Comparison of ENCODE assay signal across 39 cellular contexts in the genomic region with DNA sequence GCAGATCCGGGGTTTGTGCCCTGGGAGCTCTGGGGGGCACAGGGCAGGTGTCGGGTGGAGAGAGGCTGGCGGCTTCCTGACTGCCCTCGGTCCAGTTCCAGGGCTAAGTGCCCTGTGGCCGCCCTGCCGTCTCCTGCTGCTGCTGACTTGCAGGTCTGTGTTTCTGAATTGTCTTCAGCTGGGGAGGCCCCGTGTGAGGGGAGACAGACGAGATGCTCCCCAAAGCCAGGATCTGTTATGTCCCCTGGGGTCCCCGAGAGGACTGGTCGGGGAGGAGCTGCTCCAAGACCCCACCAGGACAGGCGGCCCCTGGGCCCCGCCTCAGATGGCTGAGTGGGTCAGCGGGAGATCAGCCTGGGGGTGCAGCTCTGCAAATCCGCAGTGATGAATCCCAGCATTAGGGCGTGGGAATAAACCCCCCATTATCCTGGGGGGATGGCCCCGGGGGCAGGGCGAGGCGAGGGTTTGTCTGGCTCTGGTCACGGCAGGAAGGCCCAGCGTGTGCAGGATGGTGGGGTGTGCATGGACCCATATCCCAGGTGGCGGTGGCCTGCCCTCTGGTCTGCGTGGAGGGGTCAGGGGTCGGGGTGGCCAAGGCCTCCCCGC. TPM values are rescaled to one million over a fixed set of nuclear protein-coding genes. Genes with fewer than 3 reads are reported as not detected.
DNase-seq lines count a peak whose midpoint lies in the region; ATAC-seq and TF ChIP-seq lines count a peak whose summit lies in the region.
"Had no signal": no experiment of that assay in that cellular context is flagged by ENCODE, and none has a peak within 500 bp of the region (broad histone marks: within the 10 kb centered on the region; RNA-seq: fewer than 3 reads in every experiment).

No MANE protein-coding gene starts in this region.

- H3K27ac Mint-ChIP-seq in activated naive CD4-positive, alpha-beta T cell treated with anti-CD3 and anti-CD28 coated beads, Interleukin-2, amount 50 U/mL, for 24 hours = no peak overlapping the region
- no peak overlapping the region for H3K27ac Mint-ChIP-seq in activated naive CD4-positive, alpha-beta T cell treated with anti-CD3 and anti-CD28 coated beads, Interleukin-2, amount 10 ng/mL, durations not matched to agents 7 days and 5 days
- H3K27ac Mint-ChIP-seq: B cell; CD4-positive, alpha-beta T cell; CD4-positive, CD25-positive, alpha-beta regulatory T cell; CD8-positive, alpha-beta memory T cell; CD8-positive, alpha-beta T cell had no signal

- WGBS in neuronal stem cell (ENCODE audit: extremely low coverage in 2 of 2, insufficient read length in 2 of 2, insufficient replicate concordance in 1 of 2), 2 donors = no CpG with 5 or more reads among the region's 24 CpGs

- peaks cover 6% of the 10 kb centered on the region for H3K79me1 ChIP-seq in neuronal stem cell (ENCODE audit: low read depth, low read length)

- H2BK15ac ChIP-seq in neuronal stem cell (ENCODE audit: low read length) = no peak overlapping the region

- H3K4me1 Mint-ChIP-seq in activated naive CD4-positive, alpha-beta T cell treated with anti-CD3 and anti-CD28 coated beads, Interleukin-2, amount 50 U/mL, for 24 hours = no peaks in the 10 kb centered on the region
- peaks cover 4% of the 10 kb centered on the region for H3K4me1 Mint-ChIP-seq in activated naive CD4-positive, alpha-beta T cell treated with anti-CD3 and anti-CD28 coated beads, Interleukin-2, amount 10 ng/mL, durations not matched to agents 7 days and 5 days
- H3K4me1 Mint-ChIP-seq: CD14-positive monocyte had no signal

- H3K4me3 Mint-ChIP-seq in activated naive CD4-positive, alpha-beta T cell treated with anti-CD3 and anti-CD28 coated beads, Interleukin-2, amount 50 U/mL, for 24 hours = peak overlapping the region; percentile 33
- H3K4me3 Mint-ChIP-seq in activated naive CD4-positive, alpha-beta T cell treated with anti-CD3 and anti-CD28 coated beads, Interleukin-2, amount 10 ng/mL, durations not matched to agents 7 days and 5 days = no peak overlapping the region
- H3K4me3 Mint-ChIP-seq: B cell; CD14-positive monocyte; CD8-positive, alpha-beta T cell had no signal

- H3K36me3 ChIP-seq in NT2/D1 (ENCODE audit: insufficient read depth, insufficient read length, low read length) (no peaks in the 10 kb centered on the region), neuronal stem cell (replicated peaks in 1 of 2; ENCODE audit: control insufficient read depth in 2 of 2, insufficient read depth in 2 of 2, low read length in 2 of 2) (no peaks in the 10 kb centered on the region), osteoblast (ENCODE audit: insufficient read depth, low read length) (no peaks in the 10 kb centered on the region)
- H3K36me3 ChIP-seq: BE2C; BLaER1; BLaER1 treated with 17β-estradiol and CSF1 and Interleukin-3, amounts not matched to agents 10 nM and 100 nM had no signal

- H3K9ac ChIP-seq in NT2/D1 (ENCODE audit: insufficient read length, low read depth) = peak overlapping the region; percentile 5
- H3K9ac ChIP-seq in neuronal stem cell (ENCODE audit: low read depth, low read length, poor library complexity) = no peak overlapping the region
- H3K9ac ChIP-seq: BLaER1; BLaER1 treated with 17β-estradiol and CSF1 and Interleukin-3, amounts not matched to agents 10 nM and 100 nM had no signal

- H2BK120ac ChIP-seq in neuronal stem cell (ENCODE audit: low read depth, low read length) = no peak overlapping the region

- TF ChIP-seq CTCF in osteoblast (IDR thresholded peaks at IDR 0.05; ENCODE audit: extremely low read depth, low read depth, low read length) = no peak

- H3K36me3 Mint-ChIP-seq in activated naive CD4-positive, alpha-beta T cell treated with anti-CD3 and anti-CD28 coated beads, Interleukin-2, amount 50 U/mL, for 24 hours = no peaks in the 10 kb centered on the region
- H3K36me3 Mint-ChIP-seq in activated naive CD4-positive, alpha-beta T cell treated with anti-CD3 and anti-CD28 coated beads, Interleukin-2, amount 10 ng/mL, durations not matched to agents 7 days and 5 days = no peaks in the 10 kb centered on the region
- H3K36me3 Mint-ChIP-seq: CD14-positive monocyte; CD4-positive, alpha-beta memory T cell; CD4-positive, CD25-positive, alpha-beta regulatory T cell; CD8-positive, alpha-beta memory T cell; CD8-positive, alpha-beta T cell had no signal

- DNase-seq in activated naive CD4-positive, alpha-beta T cell treated with anti-CD3 and anti-CD28 coated beads, Interleukin-2, amount 10 ng/mL, durations not matched to agents 7 days and 5 days = no peak
- DNase-seq in NT2/D1 (ENCODE audit: low read depth, low spot score) = no peak
- no peak for DNase-seq in neuronal stem cell (ENCODE audit: low spot score)
- peak; percentile 79 for DNase-seq in osteoblast (ENCODE audit: insufficient read length, low spot score, missing footprints)
- DNase-seq in OCI-M2 (lab: John Stamatoyannopoulos, UW; ENCODE audit: unreplicated experiment) = no peak
- DNase-seq: 8988T; ACHN; AML-193; BE2C; C1 segment of cervical spinal cord; Caco-2; Calu3; CD4-positive, alpha-beta memory T cell; CD4-positive, alpha-beta T cell; CD4-positive, CD25-positive, alpha-beta regulatory T cell; CD8-positive, alpha-beta memory T cell; CD8-positive, alpha-beta T cell; COR-L47; DMS 273 treated with DMSO at 0.1 percent for 48 hours; DMS153; DMS53; DMS79; DMS79 treated with DMSO at 0.1 percent for 48 hours; DND-41; EL had no signal

- no peak overlapping the region for H2BK12ac ChIP-seq in neuronal stem cell (ENCODE audit: low read length)

- H3K14ac ChIP-seq in neuronal stem cell (ENCODE audit: low read length) = no peak overlapping the region

- H4K20me1 ChIP-seq in osteoblast (ENCODE audit: insufficient read depth, low read length) = peaks cover 8% of the 10 kb centered on the region

- H3K27me3 ChIP-seq in NT2/D1 (ENCODE audit: insufficient read depth, insufficient read length) (peaks cover 50% of the 10 kb centered on the region), neuronal stem cell (ENCODE audit: control insufficient read depth in 3 of 3, insufficient read depth in 3 of 3, low read depth in 1 of 3, low read length in 3 of 3) (peaks cover 16 to 71% (median 34%) of the 10 kb centered on the region in 3 experiments), osteoblast (ENCODE audit: insufficient read depth, low read length) (peaks cover 12% of the 10 kb centered on the region)
- H3K27me3 ChIP-seq: BE2C had no signal

- H2BK5ac ChIP-seq in neuronal stem cell (ENCODE audit: low read length) = no peak overlapping the region

- H3K27ac ChIP-seq in neuronal stem cell (replicated peaks; ENCODE audit: low read length) (no peak overlapping the region), osteoblast (ENCODE audit: low read depth, low read length) (no peak overlapping the region)
- H3K27ac ChIP-seq: 22Rv1; A549; BLaER1; BLaER1 treated with 17β-estradiol and CSF1 and Interleukin-3, amounts not matched to agents 10 nM and 100 nM; C4-2B had no signal

- H3K4me2 ChIP-seq in neuronal stem cell (ENCODE audit: insufficient read depth, low read length, poor library complexity, severe bottlenecking) = no peak overlapping the region
- no peak overlapping the region for H3K4me2 ChIP-seq in osteoblast (ENCODE audit: insufficient read depth, low read length)
- H3K4me2 ChIP-seq: A549 had no signal

- H3K9me3 Mint-ChIP-seq in activated naive CD4-positive, alpha-beta T cell treated with anti-CD3 and anti-CD28 coated beads, Interleukin-2, amount 50 U/mL, for 24 hours = no peaks in the 10 kb centered on the region
- H3K9me3 Mint-ChIP-seq in activated naive CD4-positive, alpha-beta T cell treated with anti-CD3 and anti-CD28 coated beads, Interleukin-2, amount 10 ng/mL, durations not matched to agents 7 days and 5 days = no peaks in the 10 kb centered on the region
- H3K9me3 Mint-ChIP-seq: CD4-positive, alpha-beta memory T cell; CD4-positive, alpha-beta T cell; CD4-positive, CD25-positive, alpha-beta regulatory T cell; CD8-positive, alpha-beta memory T cell; CD8-positive, alpha-beta T cell had no signal

- ATAC-seq in GM19351 (IDR thresholded peaks at IDR 0.05; ENCODE audit: unreplicated experiment) (no peak), HG03039 (IDR thresholded peaks at IDR 0.05; ENCODE audit: unreplicated experiment) (no peak)
- ATAC-seq: A549; CD8-positive, alpha-beta T cell had no signal

- CTCF ChIA-PET in activated naive CD4-positive, alpha-beta T cell treated with anti-CD3 and anti-CD28 coated beads, Interleukin-2, amount 10 ng/mL, durations not matched to agents 7 days and 5 days (lab: Charles Lee) = no interaction called here

- no peak overlapping the region for H4K8ac ChIP-seq in neuronal stem cell (ENCODE audit: low read depth, low read length)

- H3K4ac ChIP-seq in neuronal stem cell (ENCODE audit: low read length) = no peak overlapping the region

- H3K9me3 ChIP-seq in NT2/D1 (ENCODE audit: insufficient read depth, low read length) = 0 out of 2 replicates have a peak, but pooled peaks cover 5% of the 10 kb centered on the region
- peaks cover 0 to 1% of the 10 kb centered on the region in 2 donors for H3K9me3 ChIP-seq in neuronal stem cell (replicated peaks in 1 of 2; ENCODE audit: control insufficient read depth in 2 of 2, insufficient read depth in 1 of 2, low read depth in 1 of 2, low read length in 2 of 2)
- no peaks in the 10 kb centered on the region for H3K9me3 ChIP-seq in osteoblast (ENCODE audit: low read depth, low read length)
- H3K9me3 ChIP-seq: A549, BE2C, BLaER1, Caco-2 had no signal

- no peak overlapping the region for H4K91ac ChIP-seq in neuronal stem cell (ENCODE audit: low read depth, low read length, poor library complexity)

- H3K4me1 ChIP-seq in NT2/D1 (ENCODE audit: insufficient read depth, insufficient read length) = peaks cover 16% of the 10 kb centered on the region
- peaks cover under 1 to 1% of the 10 kb centered on the region in 2 donors for H3K4me1 ChIP-seq in neuronal stem cell (ENCODE audit: control insufficient read depth in 2 of 2, insufficient read depth in 1 of 2, low read depth in 1 of 2, low read length in 2 of 2)
- no peaks in the 10 kb centered on the region for H3K4me1 ChIP-seq in osteoblast (ENCODE audit: insufficient read depth, low read length)

- no peak overlapping the region for H3K18ac ChIP-seq in neuronal stem cell (ENCODE audit: low read length)

- no peak overlapping the region for H3K23ac ChIP-seq in neuronal stem cell (ENCODE audit: low read depth, low read length, poor library complexity)

- H3K27me3 Mint-ChIP-seq in activated naive CD4-positive, alpha-beta T cell treated with anti-CD3 and anti-CD28 coated beads, Interleukin-2, amount 50 U/mL, for 24 hours = peaks cover 3% of the 10 kb centered on the region
- peaks cover 50% of the 10 kb centered on the region for H3K27me3 Mint-ChIP-seq in activated naive CD4-positive, alpha-beta T cell treated with anti-CD3 and anti-CD28 coated beads, Interleukin-2, amount 10 ng/mL, durations not matched to agents 7 days and 5 days

- H2AFZ ChIP-seq in neuronal stem cell (ENCODE audit: low read length) = no peak overlapping the region
- H2AFZ ChIP-seq in osteoblast (ENCODE audit: low read length) = no peak overlapping the region

- no peak overlapping the region for H3K4me3 ChIP-seq in NT2/D1 (ENCODE audit: insufficient read length, low read depth)
- H3K4me3 ChIP-seq in neuronal stem cell (ENCODE audit: low read length in 2 of 2) = no peak overlapping the region
- no peak overlapping the region for H3K4me3 ChIP-seq in osteoblast (ENCODE audit: insufficient read depth, low read length)
- H3K4me3 ChIP-seq: A549; BLaER1; BLaER1 treated with 17β-estradiol and CSF1 and Interleukin-3, amounts not matched to agents 10 nM and 100 nM had no signal

- peak overlapping the region; percentile 63 for H2AK5ac ChIP-seq in neuronal stem cell (ENCODE audit: low read depth, low read length)

- H3K79me2 ChIP-seq in osteoblast (ENCODE audit: insufficient read depth, low read length) = no peaks in the 10 kb centered on the region

RNA-seq across cellular contexts. Expression of a gene that starts 4.7 kb away (rescaled TPM):
- 0.10 TPM for polyA plus RNA-seq in neuronal stem cell (2013, experiment 1 of 2)
- polyA plus RNA-seq in neuronal stem cell (2013, experiment 2 of 2) = 0.10 TPM
- total RNA-seq in osteoblast = 1.2 and 1.4 TPM in 2 replicates
- polyA plus RNA-seq: CD14-positive monocyte; CD4-positive, alpha-beta memory T cell; CD4-positive, CD25-positive, alpha-beta regulatory T cell; CD8-positive, alpha-beta memory T cell had no signal

RNA-seq across cellular contexts. Expression of a gene that starts 22.0 kb away (rescaled TPM):
- 596 TPM for polyA plus RNA-seq in neuronal stem cell (2013, experiment 1 of 2)
- polyA plus RNA-seq in neuronal stem cell (2013, experiment 2 of 2) = 585 TPM
- total RNA-seq in osteoblast = 273 and 291 TPM in 2 replicates

RNA-seq across cellular contexts. Expression of a gene that starts 39.0 kb away (rescaled TPM):
- polyA plus RNA-seq in neuronal stem cell (2013, experiment 1 of 2) = 50.0 TPM
- polyA plus RNA-seq in neuronal stem cell (2013, experiment 2 of 2) = 45.6 TPM
- total RNA-seq in osteoblast = 16.6 and 18.6 TPM in 2 replicates

RNA-seq across cellular contexts. Expression of a gene that starts 45.3 kb away (rescaled TPM):
- 0.78 TPM for polyA plus RNA-seq in neuronal stem cell (2013, experiment 1 of 2)
- 0.66 TPM for polyA plus RNA-seq in neuronal stem cell (2013, experiment 2 of 2)
- total RNA-seq in osteoblast = not detected in 2 replicates
- total RNA-seq: A172, Daoy had no signal
- polyA plus RNA-seq: AG04450; CD14-positive monocyte; CD4-positive, alpha-beta memory T cell; CD8-positive, alpha-beta memory T cell had no signal

RNA-seq across cellular contexts. Expression of a gene that starts 50.5 kb away (rescaled TPM):
- 0.04 TPM for polyA plus RNA-seq in neuronal stem cell (2013, experiment 1 of 2)
- 0.06 TPM for polyA plus RNA-seq in neuronal stem cell (2013, experiment 2 of 2)
- under 0.01 TPM in 1 of 2 replicates, not detected in the other for total RNA-seq in osteoblast
- total RNA-seq: A172, B cell, Caco-2, Calu3 had no signal
- polyA plus RNA-seq: A549, AG04450, BJ had no signal
